In genomic region chr11:12507391-12507790, GRCh38 we compare ENCODE assay signal across 29 cellular contexts.
A peak's percentile ranks its signal among the peaks of the same experiment; 100 is the strongest.
DNase-seq lines count a peak whose midpoint lies in the region; ATAC-seq and TF ChIP-seq lines count a peak whose summit lies in the region.
"Had no signal": no experiment of that assay in that cellular context is flagged by ENCODE, and none has a peak within 500 bp of the region (broad histone marks: within the 10 kb centered on the region; RNA-seq: fewer than 3 reads in every experiment).

No MANE protein-coding gene starts in this region.

- ATAC-seq in GM21717 (IDR thresholded peaks at IDR 0.05; ENCODE audit: unreplicated experiment), result no peak
- ATAC-seq: K562; lower lobe of right lung; Panc1; stimulated activated naive B cell treated with anti-CD40 and anti-IgM and Interleukin-4, amounts not matched to agents 10 μg/mL and 1 μg/mL and 100 μg/mL, for 72 hours had no signal

- H3K27ac ChIP-seq in hepatocyte (peak overlapping the region; percentile 73), prostate gland (peak overlapping the region; percentile 2 to 35), urinary bladder (ENCODE audit: low read depth) (peak overlapping the region; percentile 28)
- H3K27ac ChIP-seq: brain microvascular endothelial cell, C4-2B, lower lobe of right lung, neutrophil, thoracic aorta had no signal

- H4K20me1 ChIP-seq in hepatocyte (ENCODE audit: insufficient read depth, poor library complexity, severe bottlenecking), result no peaks in the 10 kb centered on the region

- H3K4me3 ChIP-seq in adipocyte (ENCODE audit: low read length) (no peak overlapping the region), hepatocyte (no peak overlapping the region), prostate gland (no peak overlapping the region), urinary bladder (ENCODE audit: low read depth, low read length) (no peak overlapping the region)
- H3K4me3 ChIP-seq: heart left ventricle, K562, lower lobe of right lung, thoracic aorta had no signal

- H3K9me2 ChIP-seq in hepatocyte (replicated peaks; ENCODE audit: insufficient read depth), result no peaks in the 10 kb centered on the region

- no peaks in the 10 kb centered on the region for H3K27me3 ChIP-seq in adipocyte (replicated peaks; ENCODE audit: control insufficient read depth, insufficient read depth, low read length)
- H3K27me3 ChIP-seq in hepatocyte, result no peaks in the 10 kb centered on the region
- no peaks in the 10 kb centered on the region for H3K27me3 ChIP-seq in prostate gland (replicated peaks; ENCODE audit: insufficient read depth)
- H3K27me3 ChIP-seq: brain microvascular endothelial cell, heart left ventricle, neutrophil had no signal

- no peaks in the 10 kb centered on the region for H3K79me2 ChIP-seq in hepatocyte

- H3K36me3 ChIP-seq in adipocyte (ENCODE audit: control insufficient read depth, insufficient read depth, low read length, severe bottlenecking), result peaks cover 72% of the 10 kb centered on the region
- no peaks in the 10 kb centered on the region for H3K36me3 ChIP-seq in hepatocyte (replicated peaks; ENCODE audit: insufficient read depth, low read depth)
- no peaks in the 10 kb centered on the region for H3K36me3 ChIP-seq in prostate gland
- H3K36me3 ChIP-seq in urinary bladder (ENCODE audit: insufficient read depth), result no peaks in the 10 kb centered on the region
- H3K36me3 ChIP-seq: neutrophil, thoracic aorta had no signal

- intact Hi-C loops in prostate gland (cut with DNase I), result no loop called here

- peak overlapping the region; percentile 68 for H3K9ac ChIP-seq in adipocyte (ENCODE audit: low read length)

- TF ChIP-seq CTCF in hepatocyte (IDR thresholded peaks at IDR 0.05; ENCODE audit: poor library complexity) (no peak), prostate gland (IDR thresholded peaks at IDR 0.05) (no peak)

- no peak overlapping the region for H2AFZ ChIP-seq in hepatocyte

- no peak for TF ChIP-seq POLR2A in prostate gland (IDR thresholded peaks at IDR 0.05)

- H3K4me1 ChIP-seq in adipocyte (ENCODE audit: control insufficient read depth, insufficient read depth, low read length) (peaks cover 46% of the 10 kb centered on the region), hepatocyte (ENCODE audit: insufficient read depth) (peaks cover 51% of the 10 kb centered on the region), prostate gland (replicated peaks) (no peaks in the 10 kb centered on the region), urinary bladder (ENCODE audit: insufficient read depth) (no peaks in the 10 kb centered on the region)
- H3K4me1 ChIP-seq: lower lobe of right lung had no signal

- peak overlapping the region; percentile 38 for H3K4me2 ChIP-seq in hepatocyte

- 73% methylated on average over 4 of the region's 4 CpGs for WGBS in hepatocyte (ENCODE audit: low lambda C conversion rate, missing lambda C conversion rate)
- 77% methylated on average over 4 of the region's 4 CpGs for WGBS in prostate gland
- WGBS in urinary bladder, result 69% methylated on average over 4 of the region's 4 CpGs

- H3K9me3 ChIP-seq in adipocyte (ENCODE audit: control insufficient read depth, low read length) (no peaks in the 10 kb centered on the region), hepatocyte (ENCODE audit: low read depth) (no peaks in the 10 kb centered on the region), prostate gland (no peaks in the 10 kb centered on the region)
- H3K9me3 ChIP-seq: heart left ventricle, lower lobe of right lung, neutrophil, thoracic aorta had no signal

- no peak for DNase-seq in adipocyte (ENCODE audit: low read depth)
- no peak for DNase-seq in hepatocyte (ENCODE audit: low spot score)
- DNase-seq in prostate gland (ENCODE audit: low spot score), result no peak
- DNase-seq in NCI-H1417 (lab: John Stamatoyannopoulos, UW), result no peak
- DNase-seq in NCI-H2227 (lab: John Stamatoyannopoulos, UW; ENCODE audit: unreplicated experiment), result no peak
- DNase-seq: activated CD4-positive, CD25-positive, alpha-beta regulatory T cell; activated naive CD4-positive, alpha-beta T cell treated with anti-CD3 and anti-CD28 coated beads for 36 hours; brain microvascular endothelial cell; DMS79 treated with DMSO at 0.1 percent for 48 hours; effector CD4-positive, alpha-beta T cell; GF-D8; H9; kidney glomerular epithelial cell; lower lobe of right lung; NCI-H1105 treated with DMSO at 0.1 percent for 48 hours; NCI-H2029; NCI-H69; retina; SIG-M5; stimulated activated CD4-positive, alpha-beta T cell treated with anti-CD3 and anti-CD28 coated beads, Interleukin-4, amount 100 ng/mL, for 24 hours; stimulated activated naive B cell treated with anti-CD40 and anti-IgM and Interleukin-4, amounts not matched to agents 10 μg/mL and 1 μg/mL and 100 μg/mL, for 72 hours had no signal

Comparison
In these comparisons a context has a peak if more than half of its experiments do, and no peak if none do; other contexts are left out.
1. H3K27ac ChIP-seq: peak in every context shown above with its lines; median percentile 73 in hepatocyte; 28 in urinary bladder; 18 in prostate gland.